In genomic region chr2:234111523-234111922, GRCh38 we compare ENCODE assay signal across 13 cellular contexts.
DNase-seq lines count a peak whose midpoint lies in the region; ATAC-seq, FAIRE-seq and TF ChIP-seq lines count a peak whose summit lies in the region.
"Had no signal": no experiment of that assay in that cellular context is flagged by ENCODE, and none has a peak within 500 bp of the region (broad histone marks: within the 10 kb centered on the region; RNA-seq: fewer than 3 reads in every experiment).

No MANE protein-coding gene starts in this region.

- POLR2A ChIA-PET in activated CD4-positive, alpha-beta T cell treated with anti-CD3 and anti-CD28 coated beads for 36 hours (lab: Charles Lee): no interaction called here
- POLR2A ChIA-PET in PC-3 (lab: Charles Lee; ENCODE audit: unreplicated experiment): interaction anchor here (0.7 kb wide), 1 partner anchor 12 kb away, joined by 3 read pairs; no protein-coding TSS in a partner anchor

- no peak overlapping the region for H3K9ac ChIP-seq in PC-3 (ENCODE audit: low read length)

- no peaks in the 10 kb centered on the region for H3K27me3 Mint-ChIP-seq in activated CD4-positive, alpha-beta T cell treated with anti-CD3 and anti-CD28 coated beads for 36 hours

- CTCF ChIA-PET in activated CD4-positive, alpha-beta T cell treated with anti-CD3 and anti-CD28 coated beads for 36 hours (lab: Charles Lee): interaction anchor here (0.6 kb wide), 1 partner anchor 252 kb away, joined by 4 read pairs; no protein-coding TSS in a partner anchor
- CTCF ChIA-PET in PC-3 (lab: Charles Lee): interaction anchor here (0.5 to 0.8 kb wide), 2 partner anchors 22 to 311 kb away, joined by 3 read pairs; no protein-coding TSS in a partner anchor

- FAIRE-seq in GM19239 (lab: Jason Lieb, UNC): no peak

- no peak overlapping the region for H3K27ac Mint-ChIP-seq in activated CD4-positive, alpha-beta T cell treated with anti-CD3 and anti-CD28 coated beads for 36 hours
- H3K27ac Mint-ChIP-seq: activated naive CD4-positive, alpha-beta T cell treated with anti-CD3 and anti-CD28 coated beads, Interleukin-2, amount 50 U/mL, for 24 hours had no signal

- no peaks in the 10 kb centered on the region for H3K36me3 Mint-ChIP-seq in activated CD4-positive, alpha-beta T cell treated with anti-CD3 and anti-CD28 coated beads for 36 hours (ENCODE audit: low read depth)
- H3K36me3 Mint-ChIP-seq: activated naive CD4-positive, alpha-beta T cell treated with anti-CD3 and anti-CD28 coated beads, Interleukin-2, amount 50 U/mL, for 24 hours had no signal

- no peak overlapping the region for H2AFZ ChIP-seq in PC-3 (ENCODE audit: low read length)

- peak; percentile 61 for ATAC-seq in activated CD4-positive, alpha-beta T cell treated with anti-CD3 and anti-CD28 coated beads for 36 hours
- ATAC-seq in PC-3: peak; percentile 100

- intact Hi-C loops in activated CD4-positive, alpha-beta T cell treated with anti-CD3 and anti-CD28 coated beads for 36 hours (cut with DNase I, micrococcal nuclease): no loop called here
- intact Hi-C loops in PC-3 (cut with micrococcal nuclease): loop anchor here (5.0 kb wide), 2 partner anchors 79 to 134 kb away; no protein-coding TSS in a partner anchor

- H3K27ac ChIP-seq in PC-3 (ENCODE audit: low read length) (peak overlapping the region; percentile 69), epithelial cell of prostate (peak overlapping the region; percentile 48)
- H3K27ac ChIP-seq: SJSA1 had no signal

- no peaks in the 10 kb centered on the region for H3K9me3 ChIP-seq in PC-3 (ENCODE audit: low read length)
- H3K9me3 ChIP-seq: SJSA1 had no signal

- H3K4me1 ChIP-seq in PC-3 (ENCODE audit: insufficient read depth, low read length): peaks cover 26% of the 10 kb centered on the region
- H3K4me1 ChIP-seq: SJSA1 had no signal

- H3K27me3 ChIP-seq in PC-3 (ENCODE audit: low read length): no peaks in the 10 kb centered on the region
- H3K27me3 ChIP-seq: SJSA1 had no signal

- no peaks in the 10 kb centered on the region for H3K9me3 Mint-ChIP-seq in activated CD4-positive, alpha-beta T cell treated with anti-CD3 and anti-CD28 coated beads for 36 hours (ENCODE audit: low read depth)
- H3K9me3 Mint-ChIP-seq: activated naive CD4-positive, alpha-beta T cell treated with anti-CD3 and anti-CD28 coated beads, Interleukin-2, amount 50 U/mL, for 24 hours had no signal

- TF ChIP-seq CTCF in PC-3 (conservative IDR thresholded peaks at IDR 0.05; ENCODE audit: low read depth, low read length): no peak

- peaks cover 5% of the 10 kb centered on the region for H3F3A ChIP-seq in PC-3 (ENCODE audit: low read length, unreplicated experiment)

- H4K20me1 ChIP-seq in PC-3 (ENCODE audit: low read length): no peaks in the 10 kb centered on the region

- H3K4me2 ChIP-seq in PC-3 (ENCODE audit: low read length): peak overlapping the region; percentile 45

- H3K4me3 Mint-ChIP-seq in activated CD4-positive, alpha-beta T cell treated with anti-CD3 and anti-CD28 coated beads for 36 hours: no peak overlapping the region
- H3K4me3 Mint-ChIP-seq: activated naive CD4-positive, alpha-beta T cell treated with anti-CD3 and anti-CD28 coated beads, Interleukin-2, amount 50 U/mL, for 24 hours; neural crest cell had no signal

- no peaks in the 10 kb centered on the region for H3K79me2 ChIP-seq in PC-3 (ENCODE audit: low read length)

- peaks cover 4% of the 10 kb centered on the region for H3K4me1 Mint-ChIP-seq in activated CD4-positive, alpha-beta T cell treated with anti-CD3 and anti-CD28 coated beads for 36 hours
- H3K4me1 Mint-ChIP-seq: activated naive CD4-positive, alpha-beta T cell treated with anti-CD3 and anti-CD28 coated beads, Interleukin-2, amount 50 U/mL, for 24 hours; neural crest cell had no signal

- no TSS peak for BruUV-seq in PC-3 (replicated peaks; lab: Mats Ljungman, UMichigan)

- H3K36me3 ChIP-seq in PC-3 (ENCODE audit: low read depth, low read length): no peaks in the 10 kb centered on the region
- H3K36me3 ChIP-seq: SJSA1 had no signal

- DNase-seq in activated CD4-positive, alpha-beta T cell treated with anti-CD3 and anti-CD28 coated beads for 36 hours: no peak
- DNase-seq in activated CD4-positive, alpha-beta T cell treated with anti-CD3 and anti-CD28 coated beads for 4 hours: no peak
- peak; percentile 96 for DNase-seq in PC-3
- peak; percentile 72 for DNase-seq in epithelial cell of prostate (ENCODE audit: low read depth, low spot score)
- DNase-seq in stromal cell of bone marrow (ENCODE audit: low read depth): peak; percentile 25
- DNase-seq in nucleus accumbens (lab: John Stamatoyannopoulos, UW): no peak
- DNase-seq in GM19239 (ENCODE audit: insufficient read length, low spot score): no peak
- DNase-seq in NCI-H748 (lab: John Stamatoyannopoulos, UW; ENCODE audit: unreplicated experiment): no peak
- DNase-seq: KG1, NCI-H187 treated with DMSO at 0.1 percent for 48 hours had no signal

- no peaks in the 10 kb centered on the region for H3K9me2 ChIP-seq in PC-3 (replicated peaks; ENCODE audit: low read length)

- no peak overlapping the region for H3K4me3 ChIP-seq in PC-3 (ENCODE audit: low read length)
- H3K4me3 ChIP-seq: SJSA1 had no signal

Comparison
In these comparisons a context has a peak if more than half of its experiments do, and no peak if none do; other contexts are left out.
1. DNase-seq: peak in PC-3 (single experiment), epithelial cell of prostate (single experiment) and stromal cell of bone marrow (single experiment); none in activated CD4-positive, alpha-beta T cell treated with anti-CD3 and anti-CD28 coated beads for 36 hours (single experiment), activated CD4-positive, alpha-beta T cell treated with anti-CD3 and anti-CD28 coated beads for 4 hours (0 of 2), nucleus accumbens (0 of 56), GM19239 (single experiment) and NCI-H748 (single experiment).